In genomic region chr1:77781683-77782082, GRCh38 we compare ENCODE assay signal across 20 cellular contexts. TPM values are rescaled to one million over a fixed set of nuclear protein-coding genes. Genes with fewer than 3 reads are reported as not detected.
DNase-seq lines count a peak whose midpoint lies in the region; ATAC-seq, FAIRE-seq and TF ChIP-seq lines count a peak whose summit lies in the region.
"Had no signal": no experiment of that assay in that cellular context is flagged by ENCODE, and none has a peak within 500 bp of the region (broad histone marks: within the 10 kb centered on the region; RNA-seq: fewer than 3 reads in every experiment).

No MANE protein-coding gene starts in this region.

- no peaks in the 10 kb centered on the region for H3K27me3 Mint-ChIP-seq in CD8-positive, alpha-beta T cell (ENCODE audit: low read depth)
- H3K27me3 Mint-ChIP-seq: B cell; naive thymus-derived CD8-positive, alpha-beta T cell had no signal

- H3K27ac Mint-ChIP-seq in CD8-positive, alpha-beta T cell, result peak overlapping the region; percentile 61
- H3K27ac Mint-ChIP-seq: B cell, H9 had no signal

- TF ChIP-seq CTCF in CD8-positive, alpha-beta T cell (IDR thresholded peaks at IDR 0.05), result no peak
- TF ChIP-seq CTCF in OCI-LY7 (conservative IDR thresholded peaks at IDR 0.05; ENCODE audit: low read length) (no peak), hepatocyte (IDR thresholded peaks at IDR 0.05; ENCODE audit: poor library complexity) (no peak), sigmoid colon (IDR thresholded peaks at IDR 0.05) (no peak)

- no peak overlapping the region for H3K4me3 ChIP-seq in CD8-positive, alpha-beta T cell (ENCODE audit: low read depth, low read length)
- H3K4me3 ChIP-seq in OCI-LY7 (ENCODE audit: low read depth, low read length, poor library complexity, severe bottlenecking) (no peak overlapping the region), hepatocyte (no peak overlapping the region), sigmoid colon (no peak overlapping the region)
- H3K4me3 ChIP-seq: prostate gland, suprapubic skin had no signal

- H3K4me3 Mint-ChIP-seq in CD8-positive, alpha-beta T cell, result no peak overlapping the region

- 90% methylated on average over 1 of the region's 1 CpG for WGBS in hepatocyte (ENCODE audit: low lambda C conversion rate, missing lambda C conversion rate)
- WGBS in sigmoid colon, 2 donors, result 85 to 86% methylated on average over 1 of the region's 1 CpG

- H3K9me2 ChIP-seq in OCI-LY7 (ENCODE audit: insufficient read depth, low read length) (no peaks in the 10 kb centered on the region), hepatocyte (replicated peaks; ENCODE audit: insufficient read depth) (no peaks in the 10 kb centered on the region)

- no peaks in the 10 kb centered on the region for H3K27me3 ChIP-seq in CD8-positive, alpha-beta T cell (ENCODE audit: insufficient read depth, low read length)
- H3K27me3 ChIP-seq in hepatocyte (no peaks in the 10 kb centered on the region), sigmoid colon (no peaks in the 10 kb centered on the region)
- H3K27me3 ChIP-seq: suprapubic skin had no signal

- H3K36me3 ChIP-seq in CD8-positive, alpha-beta T cell (ENCODE audit: insufficient read depth, low read length), result no peaks in the 10 kb centered on the region
- peaks cover 34% of the 10 kb centered on the region for H3K36me3 ChIP-seq in OCI-LY7 (ENCODE audit: insufficient read depth, low read length)
- H3K36me3 ChIP-seq in hepatocyte (replicated peaks; ENCODE audit: insufficient read depth, low read depth), result peaks cover 6% of the 10 kb centered on the region
- H3K36me3 ChIP-seq in sigmoid colon, result peaks cover 7 to 32% (median 9%) of the 10 kb centered on the region in 4 donors

- no TSS peak for BruUV-seq in OCI-LY7 (replicated peaks; lab: Mats Ljungman, UMichigan)

- H3K4me2 ChIP-seq in OCI-LY7 (ENCODE audit: low read length) (peak overlapping the region; percentile 95), hepatocyte (peak overlapping the region; percentile 87)

- H3K9me3 ChIP-seq in CD8-positive, alpha-beta T cell (ENCODE audit: low read length), result no peaks in the 10 kb centered on the region
- H3K9me3 ChIP-seq in OCI-LY7 (ENCODE audit: low read length) (no peaks in the 10 kb centered on the region), hepatocyte (ENCODE audit: low read depth) (no peaks in the 10 kb centered on the region), sigmoid colon (no peaks in the 10 kb centered on the region)
- H3K9me3 ChIP-seq: prostate gland, suprapubic skin had no signal

- no peak for TF ChIP-seq EP300 in sigmoid colon (IDR thresholded peaks at IDR 0.05)

- H4K20me1 ChIP-seq in OCI-LY7 (ENCODE audit: insufficient read depth, low read length), result no peaks in the 10 kb centered on the region
- H4K20me1 ChIP-seq in hepatocyte (ENCODE audit: insufficient read depth, poor library complexity, severe bottlenecking), result peaks cover 6% of the 10 kb centered on the region

- peak; percentile 54 for FAIRE-seq in GM12892 (lab: Jason Lieb, UNC)
- FAIRE-seq: kidney had no signal

- TF ChIP-seq POLR2A in GM12892 (IDR thresholded peaks at IDR 0.05; ENCODE audit: low read depth, low read length) (no peak), sigmoid colon (IDR thresholded peaks at IDR 0.05) (no peak)

- H3K36me3 Mint-ChIP-seq in CD8-positive, alpha-beta T cell, result peaks cover 43% of the 10 kb centered on the region

- in situ Hi-C loops in ACHN (cut with HindIII; ENCODE audit: low pct_ligation_motif_present, low pct_unique_long_range_greater_than_20kb, low sequenced_read_pairs), result no loop called here

- peaks cover 5% of the 10 kb centered on the region for H3K9me3 Mint-ChIP-seq in CD8-positive, alpha-beta T cell

- H2AFZ ChIP-seq in OCI-LY7 (ENCODE audit: low read length) (no peak overlapping the region), hepatocyte (no peak overlapping the region)

- no peak overlapping the region for H3K27ac ChIP-seq in CD8-positive, alpha-beta T cell (ENCODE audit: low read depth, low read length)
- no peak overlapping the region for H3K27ac ChIP-seq in OCI-LY7 (ENCODE audit: low read depth, low read length, poor library complexity, severe bottlenecking)
- no peak overlapping the region for H3K27ac ChIP-seq in hepatocyte
- H3K27ac ChIP-seq in sigmoid colon, result no peak overlapping the region
- H3K27ac ChIP-seq in caudate nucleus (ENCODE audit: low read depth, low read length), result no peak overlapping the region
- H3K27ac ChIP-seq: prostate gland, suprapubic skin had no signal

- POLR2A ChIA-PET in CD8-positive, alpha-beta T cell (lab: Charles Lee), result no interaction called here
- POLR2A ChIA-PET in OCI-LY7 (lab: Charles Lee), result interaction anchor here (0.5 to 1.1 kb wide), 3 partner anchors 42 to 197 kb away, joined by 3 read pairs; partner anchors contain the start of gene FUBP1

- H3K79me2 ChIP-seq in OCI-LY7 (ENCODE audit: insufficient read depth, low read depth, low read length) (peaks cover 48% of the 10 kb centered on the region), hepatocyte (peaks cover 47% of the 10 kb centered on the region)

- DNase-seq in CD8-positive, alpha-beta T cell, result no peak
- DNase-seq in GM12892 (ENCODE audit: insufficient read length), result no peak
- no peak for DNase-seq in OCI-LY7 (ENCODE audit: low spot score)
- DNase-seq in hepatocyte (ENCODE audit: low spot score), result no peak
- DNase-seq in sigmoid colon, result no peak
- no peak for DNase-seq in caudate nucleus (lab: John Stamatoyannopoulos, UW)
- DNase-seq in ACHN, result no peak
- DNase-seq: activated naive CD4-positive, alpha-beta T cell; cortex of kidney; foreskin fibroblast; H9; hypothalamus; IMR-90; kidney; naive thymus-derived CD8-positive, alpha-beta T cell; NCI-H2029 treated with DMSO at 0.1 percent for 48 hours; stimulated activated CD8-positive, alpha-beta memory T cell treated with anti-CD3 and anti-CD28 coated beads, Interleukin-4, amount 100 ng/mL, for 48 hours had no signal

- H3K4me1 ChIP-seq in CD8-positive, alpha-beta T cell (ENCODE audit: insufficient read depth, low read length), result peaks cover 28% of the 10 kb centered on the region
- H3K4me1 ChIP-seq in OCI-LY7 (ENCODE audit: insufficient read depth, low read length, poor library complexity, severe bottlenecking) (peaks cover 24% of the 10 kb centered on the region), hepatocyte (ENCODE audit: insufficient read depth) (peaks cover 16% of the 10 kb centered on the region), sigmoid colon (peaks cover 0 to 26% (median 15%) of the 10 kb centered on the region in 4 donors)
- H3K4me1 ChIP-seq: prostate gland had no signal

- peaks cover 44% of the 10 kb centered on the region for H3K4me1 Mint-ChIP-seq in CD8-positive, alpha-beta T cell (ENCODE audit: low read depth)

- intact Hi-C loops in CD8-positive, alpha-beta T cell (cut with DNase I, micrococcal nuclease), result loop anchor here in 1 of 2 experiments (2.0 kb wide), 1 partner anchor 195 kb away; no protein-coding TSS in a partner anchor
- intact Hi-C loops in OCI-LY7 (cut with micrococcal nuclease; ENCODE audit: unreplicated experiment), result no loop called here
- intact Hi-C loops in sigmoid colon (cut with DNase I), result no loop called here

- CTCF ChIA-PET in CD8-positive, alpha-beta T cell (lab: Charles Lee), result interaction anchor here (0.6 kb wide), 1 partner anchor 113 kb away, joined by 3 read pairs; no protein-coding TSS in a partner anchor
- CTCF ChIA-PET in OCI-LY7 (lab: Charles Lee; ENCODE audit: unreplicated experiment), result no interaction called here

- no peak for ATAC-seq in CD8-positive, alpha-beta T cell
- ATAC-seq: naive thymus-derived CD8-positive, alpha-beta T cell had no signal

RNA-seq across cellular contexts. Expression of gene MIGA1, which starts 2.2 kb away (rescaled TPM):
- total RNA-seq in CD8-positive, alpha-beta T cell, result 10 to 100 TPM; 11.8 to 13.5 TPM
- 6.9 TPM for polyA plus RNA-seq in GM12892 (2012; ENCODE audit: missing spikeins)
- total RNA-seq in OCI-LY7 (2014; rRNA removed; shearing (Covaris generic)), result 3.7 and 5.1 TPM in 2 replicates
- total RNA-seq in OCI-LY7 (2022), result 7.5 and 8.4 TPM in 2 replicates
- 17.9 and 18.1 TPM in 2 replicates for total RNA-seq in hepatocyte
- polyA plus RNA-seq in hepatocyte, result 8.8 and 8.9 TPM in 2 replicates
- total RNA-seq in sigmoid colon, result 10 to 100 TPM; 18.8 to 22.2 (median 20.4) TPM
- polyA plus RNA-seq in sigmoid colon, result 1 to 10 TPM; 1.2 to 4.7 (median 1.2) TPM

RNA-seq across cellular contexts. Expression of gene USP33, which starts 22.0 kb away (rescaled TPM):
- 10 to 100 TPM; 72.1 to 72.2 TPM for total RNA-seq in CD8-positive, alpha-beta T cell
- 28.7 TPM for polyA plus RNA-seq in GM12892 (2012; ENCODE audit: missing spikeins)
- total RNA-seq in OCI-LY7 (2014; rRNA removed; shearing (Covaris generic)), result 44.1 and 47.8 TPM in 2 replicates
- total RNA-seq in OCI-LY7 (2022), result 66.7 and 67.0 TPM in 2 replicates
- total RNA-seq in hepatocyte, result 68.0 and 81.5 TPM in 2 replicates
- 36.3 and 37.2 TPM in 2 replicates for polyA plus RNA-seq in hepatocyte
- total RNA-seq in sigmoid colon, result 10 to 100 TPM; 47.5 to 81.6 (median 70.2) TPM
- 10 to 100 TPM; 23.4 to 28.7 (median 24.6) TPM for polyA plus RNA-seq in sigmoid colon
